ENCODE assay signal across 9 cellular contexts in the genomic region with DNA sequence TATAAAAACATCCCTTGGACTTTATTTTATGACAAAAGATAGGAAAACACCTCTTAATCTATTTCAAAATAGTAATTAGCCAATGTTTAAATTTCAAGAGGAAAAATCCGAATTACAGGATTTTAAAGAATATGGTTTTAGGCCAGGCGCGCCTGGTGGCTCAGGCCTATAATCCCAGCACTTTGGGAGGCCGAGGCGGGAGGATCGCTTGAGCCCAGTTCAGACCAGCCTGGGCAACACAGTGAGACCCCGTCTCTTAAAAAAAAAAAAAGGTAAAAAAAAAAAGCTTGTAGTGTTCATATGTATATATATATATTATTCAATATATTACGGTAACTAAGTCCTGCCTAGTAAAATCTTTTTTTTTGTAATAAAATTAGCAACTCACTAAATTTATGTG. TPM values are rescaled to one million over a fixed set of nuclear protein-coding genes. Genes with fewer than 3 reads are reported as not detected.
DNase-seq lines count a peak whose midpoint lies in the region; ATAC-seq and FAIRE-seq lines count a peak whose summit lies in the region.
"Had no signal": no experiment of that assay in that cellular context is flagged by ENCODE, and none has a peak within 500 bp of the region (broad histone marks: within the 10 kb centered on the region; RNA-seq: fewer than 3 reads in every experiment).

No MANE protein-coding gene starts in this region.

- intact Hi-C loops in activated CD4-positive, alpha-beta T cell treated with anti-CD3 and anti-CD28 coated beads for 36 hours (cut with DNase I, micrococcal nuclease), result loop anchor here (2.0 to 5.0 kb wide), 6 partner anchors 53 to 1870 kb away; a partner anchor contains a TSS

- no peak for FAIRE-seq in HTR-8/SVneo (lab: Jason Lieb, UNC)

- no peaks in the 10 kb centered on the region for H3K27me3 Mint-ChIP-seq in activated CD4-positive, alpha-beta T cell treated with anti-CD3 and anti-CD28 coated beads for 36 hours
- H3K27me3 Mint-ChIP-seq in activated naive CD8-positive, alpha-beta T cell treated with anti-CD3 and anti-CD28 coated beads for 36 hours, result no peaks in the 10 kb centered on the region
- H3K27me3 Mint-ChIP-seq in stimulated activated naive CD8-positive, alpha-beta T cell treated with anti-CD3 and anti-CD28 coated beads, Interleukin-15, amount 100 ng/mL, for 72 hours, result no peaks in the 10 kb centered on the region

- CTCF ChIA-PET in activated CD4-positive, alpha-beta T cell treated with anti-CD3 and anti-CD28 coated beads for 36 hours (lab: Charles Lee), result interaction anchor here (0.7 to 1.3 kb wide), 4 partner anchors 42 to 244 kb away, joined by 3 to 7 read pairs (median 4); no protein-coding TSS in a partner anchor

- DNase-seq in activated CD4-positive, alpha-beta T cell treated with anti-CD3 and anti-CD28 coated beads for 36 hours, result no peak
- DNase-seq in activated CD4-positive, alpha-beta T cell treated with anti-CD3 and anti-CD28 coated beads for 1 hour, result no peak
- DNase-seq in activated naive CD8-positive, alpha-beta T cell treated with anti-CD3 and anti-CD28 coated beads for 36 hours, result no peak
- no peak for DNase-seq in stimulated activated naive CD8-positive, alpha-beta T cell treated with anti-CD3 and anti-CD28 coated beads, Interleukin-15, amount 100 ng/mL, for 72 hours
- no peak for DNase-seq in HTR-8/SVneo (ENCODE audit: insufficient read length, low spot score)
- DNase-seq: activated CD4-positive, alpha-beta T cell treated with anti-CD3 and anti-CD28 coated beads, Interleukin-2, amount 50 U/mL, for 48 hours had no signal

- no peak overlapping the region for H3K27ac ChIP-seq in iPS-20b (ENCODE audit: low read length)

- H3K4me1 Mint-ChIP-seq in activated CD4-positive, alpha-beta T cell treated with anti-CD3 and anti-CD28 coated beads for 36 hours, result peaks cover 49% of the 10 kb centered on the region
- peaks cover 48% of the 10 kb centered on the region for H3K4me1 Mint-ChIP-seq in activated naive CD8-positive, alpha-beta T cell treated with anti-CD3 and anti-CD28 coated beads for 36 hours
- H3K4me1 Mint-ChIP-seq in stimulated activated naive CD8-positive, alpha-beta T cell treated with anti-CD3 and anti-CD28 coated beads, Interleukin-15, amount 100 ng/mL, for 72 hours, result peaks cover 56% of the 10 kb centered on the region

- H3K36me3 Mint-ChIP-seq in activated CD4-positive, alpha-beta T cell treated with anti-CD3 and anti-CD28 coated beads for 36 hours (ENCODE audit: low read depth), result peaks cover 53% of the 10 kb centered on the region
- peaks cover 47% of the 10 kb centered on the region for H3K36me3 Mint-ChIP-seq in activated naive CD8-positive, alpha-beta T cell treated with anti-CD3 and anti-CD28 coated beads for 36 hours

- peaks cover 28% of the 10 kb centered on the region for H3K4me1 ChIP-seq in iPS-20b (ENCODE audit: insufficient read depth, low read length)

- ATAC-seq in activated CD4-positive, alpha-beta T cell treated with anti-CD3 and anti-CD28 coated beads for 36 hours, result no peak
- ATAC-seq in stimulated activated naive CD8-positive, alpha-beta T cell treated with anti-CD3 and anti-CD28 coated beads, Interleukin-15, amount 100 ng/mL, for 72 hours, result no peak
- ATAC-seq in HG03097 (IDR thresholded peaks at IDR 0.05; ENCODE audit: low FRiP score, unreplicated experiment) (no peak), HG02938 (IDR thresholded peaks at IDR 0.05; ENCODE audit: unreplicated experiment) (no peak)

- H3K4me3 ChIP-seq in iPS-20b (ENCODE audit: low read length), result peak overlapping the region; percentile 81; the same call in 1 of the 2 replicates

- H3K9me3 ChIP-seq in iPS-20b (ENCODE audit: insufficient read depth, low read depth, low read length), result no peaks in the 10 kb centered on the region

- no peak overlapping the region for H3K9ac ChIP-seq in iPS-20b (ENCODE audit: low read depth, low read length)

- peak overlapping the region; percentile 90 for H3K4me3 Mint-ChIP-seq in activated CD4-positive, alpha-beta T cell treated with anti-CD3 and anti-CD28 coated beads for 36 hours
- peak overlapping the region; percentile 88 for H3K4me3 Mint-ChIP-seq in activated naive CD8-positive, alpha-beta T cell treated with anti-CD3 and anti-CD28 coated beads for 36 hours
- peak overlapping the region; percentile 77 to 91 for H3K4me3 Mint-ChIP-seq in stimulated activated naive CD8-positive, alpha-beta T cell treated with anti-CD3 and anti-CD28 coated beads, Interleukin-15, amount 100 ng/mL, for 72 hours

- H3K27me3 ChIP-seq in iPS-20b (ENCODE audit: insufficient read depth, low read length), result peaks cover 63% of the 10 kb centered on the region

- H3K27ac Mint-ChIP-seq in activated CD4-positive, alpha-beta T cell treated with anti-CD3 and anti-CD28 coated beads for 36 hours, result peak overlapping the region; percentile 69
- H3K27ac Mint-ChIP-seq in activated naive CD8-positive, alpha-beta T cell treated with anti-CD3 and anti-CD28 coated beads for 36 hours, result peak overlapping the region; percentile 70
- H3K27ac Mint-ChIP-seq in stimulated activated naive CD8-positive, alpha-beta T cell treated with anti-CD3 and anti-CD28 coated beads, Interleukin-15, amount 100 ng/mL, for 72 hours, result peak overlapping the region in 1 of 2 donors; percentile 22

- H3K9me3 Mint-ChIP-seq in activated CD4-positive, alpha-beta T cell treated with anti-CD3 and anti-CD28 coated beads for 36 hours (ENCODE audit: low read depth), result no peaks in the 10 kb centered on the region
- no peaks in the 10 kb centered on the region for H3K9me3 Mint-ChIP-seq in activated naive CD8-positive, alpha-beta T cell treated with anti-CD3 and anti-CD28 coated beads for 36 hours
- no peaks in the 10 kb centered on the region for H3K9me3 Mint-ChIP-seq in stimulated activated naive CD8-positive, alpha-beta T cell treated with anti-CD3 and anti-CD28 coated beads, Interleukin-15, amount 100 ng/mL, for 72 hours

- POLR2A ChIA-PET in activated CD4-positive, alpha-beta T cell treated with anti-CD3 and anti-CD28 coated beads for 36 hours (lab: Charles Lee), result no interaction called here

- no peaks in the 10 kb centered on the region for H3K36me3 ChIP-seq in iPS-20b (ENCODE audit: insufficient read depth, low read depth, low read length)

RNA-seq across cellular contexts. Expression of a gene that starts 1.4 kb away (rescaled TPM):
- total RNA-seq in activated CD4-positive, alpha-beta T cell treated with anti-CD3 and anti-CD28 coated beads for 36 hours, result 100 to 1,000 TPM; 200 to 256 TPM
- 100 to 1,000 TPM; 115 to 121 TPM for total RNA-seq in activated naive CD8-positive, alpha-beta T cell treated with anti-CD3 and anti-CD28 coated beads for 36 hours
